ENCODE assay signal across 8 cellular contexts in the genomic region with DNA sequence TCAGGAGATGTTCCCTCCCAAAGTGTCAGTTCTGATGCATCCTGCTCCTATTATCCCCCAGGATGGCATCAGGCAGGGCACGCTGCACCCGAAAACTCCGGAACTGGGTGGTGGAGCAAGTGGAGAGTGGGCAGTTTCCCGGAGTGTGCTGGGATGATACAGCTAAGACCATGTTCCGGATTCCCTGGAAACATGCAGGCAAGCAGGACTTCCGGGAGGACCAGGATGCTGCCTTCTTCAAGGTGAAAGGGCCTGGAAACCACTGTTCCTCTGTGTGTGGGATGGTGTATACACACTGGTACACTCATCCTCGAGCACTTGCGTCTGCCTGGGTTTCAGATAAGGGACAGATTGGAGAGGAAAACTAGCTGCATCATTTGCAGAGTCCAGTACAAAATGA. TPM values are rescaled to one million over a fixed set of nuclear protein-coding genes. Genes with fewer than 3 reads are reported as not detected.
DNase-seq lines count a peak whose midpoint lies in the region; ATAC-seq and TF ChIP-seq lines count a peak whose summit lies in the region.

No MANE protein-coding gene starts in this region.

- TF ChIP-seq CTCF in DND-41 (IDR thresholded peaks at IDR 0.05; ENCODE audit: borderline replicate concordance, extremely low read depth, low read length, poor library complexity, severe bottlenecking) (no peak), WI38 (IDR thresholded peaks at IDR 0.05; ENCODE audit: low read depth, low read length) (no peak)

- H3K9me3 ChIP-seq in DND-41 (ENCODE audit: insufficient read depth, low read length, severe bottlenecking), result no peaks in the 10 kb centered on the region

- H2AFZ ChIP-seq in DND-41 (ENCODE audit: low read depth, low read length), result peak overlapping the region; percentile 65; the same call in 1 of the 2 replicates

- no peak for DNase-seq in DND-41
- DNase-seq in fibroblast of peridontal ligament (ENCODE audit: extremely low read depth), result peak; percentile 16
- no peak for DNase-seq in sciatic nerve (ENCODE audit: low spot score)
- DNase-seq in NCI-H2196 treated with DMSO at 0.1 percent for 48 hours (lab: John Stamatoyannopoulos, UW; ENCODE audit: unreplicated experiment), result no peak
- DNase-seq in Kasumi-1 (lab: John Stamatoyannopoulos, UW), result no peak
- no peak for DNase-seq in NCI-H526 treated with DMSO at 0.1 percent for 48 hours (lab: John Stamatoyannopoulos, UW)
- no peak for DNase-seq in middle frontal gyrus (ENCODE audit: extremely low spot score, low spot score)

- peak overlapping the region; percentile 78 for H3K27ac ChIP-seq in DND-41 (ENCODE audit: low read length)

- H4K20me1 ChIP-seq in DND-41 (ENCODE audit: insufficient read depth, low read length), result no peaks in the 10 kb centered on the region

- no peak for ATAC-seq in DND-41 (ENCODE audit: insufficient read depth, low read depth)
- ATAC-seq in sciatic nerve, result peak; percentile 1

- H3K4me2 ChIP-seq in DND-41 (ENCODE audit: insufficient read depth, low read length), result peak overlapping the region; percentile 79

- H3K4me3 ChIP-seq in DND-41 (ENCODE audit: low read depth in 1 of 2, low read length in 2 of 2), result peak overlapping the region; percentile 24 to 61; a peak in 3 of 4 replicates
- H3K4me3 ChIP-seq in WI38 (ENCODE audit: low read depth, low read length), result peak overlapping the region; percentile 68

- peak overlapping the region; percentile 61 for H3K9ac ChIP-seq in DND-41 (ENCODE audit: low read depth, low read length)

- intact Hi-C loops in sciatic nerve (cut with DNase I), result no loop called here

- peaks cover 70% of the 10 kb centered on the region for H3K36me3 ChIP-seq in DND-41 (ENCODE audit: insufficient read depth, low read length)

- H3K4me1 ChIP-seq in DND-41 (ENCODE audit: insufficient read depth, low read length), result peaks cover 23% of the 10 kb centered on the region

- peaks cover 9% of the 10 kb centered on the region for H3K79me2 ChIP-seq in DND-41 (ENCODE audit: insufficient read depth, low read length)

- no peaks in the 10 kb centered on the region for H3K27me3 ChIP-seq in DND-41 (ENCODE audit: insufficient read depth, low read length, poor library complexity)

RNA-seq across cellular contexts. Expression of a gene that starts 1.0 kb away (rescaled TPM):
- 107 TPM for total RNA-seq in sciatic nerve

RNA-seq across cellular contexts. Expression of a gene that starts 9.8 kb away (rescaled TPM):
- total RNA-seq in sciatic nerve, result 20.9 TPM

RNA-seq across cellular contexts. Expression of a gene that starts 14.8 kb away (rescaled TPM):
- 61.5 TPM for total RNA-seq in sciatic nerve

RNA-seq across cellular contexts. Expression of a gene that starts 15.7 kb away (rescaled TPM):
- total RNA-seq in sciatic nerve, result 77.7 TPM

RNA-seq across cellular contexts. Expression of a gene that starts 20.7 kb away (rescaled TPM):
- 14.8 TPM for total RNA-seq in sciatic nerve
